ENCODE assay signal across 14 cellular contexts in genomic region chr6:35365599-35366596, GRCh38. TPM values are rescaled to one million over a fixed set of nuclear protein-coding genes. Genes with fewer than 3 reads are reported as not detected.
A peak's percentile ranks its signal among the peaks of the same experiment; 100 is the strongest.
DNase-seq lines count a peak whose midpoint lies in the region; ATAC-seq and TF ChIP-seq lines count a peak whose summit lies in the region.
"Had no signal": no experiment of that assay in that cellular context is flagged by ENCODE, and none has a peak within 500 bp of the region (broad histone marks: within the 10 kb centered on the region; RNA-seq: fewer than 3 reads in every experiment).

No MANE protein-coding gene starts in this region.

- no peak overlapping the region for H2AFZ ChIP-seq in hepatocyte

- H3K27me3 Mint-ChIP-seq in T-helper 1 cell treated with Interleukin-12 subunit alpha and Interleukin-12 subunit beta and Interleukin-4 antibody, amounts not matched to agents 30 μg/mL and 1 μg/mL, for 36 hours (ENCODE audit: low read depth), result no peaks in the 10 kb centered on the region
- no peaks in the 10 kb centered on the region for H3K27me3 Mint-ChIP-seq in activated naive CD8-positive, alpha-beta T cell treated with anti-CD3 and anti-CD28 coated beads, Interleukin-2, amount 10 ng/mL, durations not matched to agents 7 days and 5 days
- no peaks in the 10 kb centered on the region for H3K27me3 Mint-ChIP-seq in nephron (ENCODE audit: low read depth)

- H3K9me3 ChIP-seq in hepatocyte (ENCODE audit: low read depth), result no peaks in the 10 kb centered on the region

- H3K9me3 Mint-ChIP-seq in T-helper 1 cell treated with Interleukin-12 subunit alpha and Interleukin-12 subunit beta and Interleukin-4 antibody, amounts not matched to agents 30 μg/mL and 1 μg/mL, for 36 hours, result no peaks in the 10 kb centered on the region
- no peaks in the 10 kb centered on the region for H3K9me3 Mint-ChIP-seq in activated naive CD8-positive, alpha-beta T cell treated with anti-CD3 and anti-CD28 coated beads, Interleukin-2, amount 10 ng/mL, durations not matched to agents 7 days and 5 days
- H3K9me3 Mint-ChIP-seq in nephron, result no peaks in the 10 kb centered on the region

- H3K79me2 ChIP-seq in hepatocyte, result peaks cover 57% of the 10 kb centered on the region

- H3K27ac Mint-ChIP-seq in T-helper 1 cell treated with Interleukin-12 subunit alpha and Interleukin-12 subunit beta and Interleukin-4 antibody, amounts not matched to agents 30 μg/mL and 1 μg/mL, for 36 hours, result peak overlapping the region; percentile 37
- peak overlapping the region; percentile 3 for H3K27ac Mint-ChIP-seq in activated naive CD8-positive, alpha-beta T cell treated with anti-CD3 and anti-CD28 coated beads, Interleukin-2, amount 10 ng/mL, durations not matched to agents 7 days and 5 days
- H3K27ac Mint-ChIP-seq in nephron, result peak overlapping the region in 2 of 3 experiments; percentile 3 to 29
- H3K27ac Mint-ChIP-seq: CD14-positive monocyte had no signal

- peaks cover 42% of the 10 kb centered on the region for H3K4me1 Mint-ChIP-seq in T-helper 1 cell treated with Interleukin-12 subunit alpha and Interleukin-12 subunit beta and Interleukin-4 antibody, amounts not matched to agents 30 μg/mL and 1 μg/mL, for 36 hours (ENCODE audit: low read depth)
- peaks cover 48% of the 10 kb centered on the region for H3K4me1 Mint-ChIP-seq in activated naive CD8-positive, alpha-beta T cell treated with anti-CD3 and anti-CD28 coated beads, Interleukin-2, amount 10 ng/mL, durations not matched to agents 7 days and 5 days
- H3K4me1 Mint-ChIP-seq in nephron, result peaks cover 47% of the 10 kb centered on the region

- DNase-seq in T-helper 1 cell, result no peak
- DNase-seq in ELR (ENCODE audit: low read depth), result peak; percentile 53
- DNase-seq in activated naive CD8-positive, alpha-beta T cell treated with anti-CD3 and anti-CD28 coated beads, Interleukin-2, amount 10 ng/mL, durations not matched to agents 7 days and 5 days, result no peak
- DNase-seq in hepatocyte (ENCODE audit: low spot score), result no peak
- no peak for DNase-seq in 8988T
- DNase-seq in hepatic stellate cell (ENCODE audit: low spot score), result no peak
- DNase-seq: activated CD8-positive, alpha-beta memory T cell treated with anti-CD3 and anti-CD28 coated beads for 24 hours; cerebellar nuclear complex; NCI-H1105; NCI-H2171 had no signal

- no peak overlapping the region for H3K27ac ChIP-seq in hepatocyte
- H3K27ac ChIP-seq: 22Rv1 had no signal

- H3K9me2 ChIP-seq in hepatocyte (replicated peaks; ENCODE audit: insufficient read depth), result no peaks in the 10 kb centered on the region

- no peaks in the 10 kb centered on the region for H4K20me1 ChIP-seq in hepatocyte (ENCODE audit: insufficient read depth, poor library complexity, severe bottlenecking)

- H3K4me3 Mint-ChIP-seq in T-helper 1 cell treated with Interleukin-12 subunit alpha and Interleukin-12 subunit beta and Interleukin-4 antibody, amounts not matched to agents 30 μg/mL and 1 μg/mL, for 36 hours, result no peak overlapping the region
- no peak overlapping the region for H3K4me3 Mint-ChIP-seq in activated naive CD8-positive, alpha-beta T cell treated with anti-CD3 and anti-CD28 coated beads, Interleukin-2, amount 10 ng/mL, durations not matched to agents 7 days and 5 days
- H3K4me3 Mint-ChIP-seq in nephron, result no peak overlapping the region

- H3K4me1 ChIP-seq in hepatocyte (ENCODE audit: insufficient read depth), result peaks cover 10% of the 10 kb centered on the region

- H3K27me3 ChIP-seq in hepatocyte, result no peaks in the 10 kb centered on the region

- H3K36me3 ChIP-seq in hepatocyte (replicated peaks; ENCODE audit: insufficient read depth, low read depth), result no peaks in the 10 kb centered on the region

- no peak for ATAC-seq in activated naive CD8-positive, alpha-beta T cell treated with anti-CD3 and anti-CD28 coated beads, Interleukin-2, amount 10 ng/mL, durations not matched to agents 7 days and 5 days (ENCODE audit: low read depth)

- no peak overlapping the region for H3K4me3 ChIP-seq in hepatocyte

- POLR2A ChIA-PET in activated naive CD8-positive, alpha-beta T cell treated with anti-CD3 and anti-CD28 coated beads, Interleukin-2, amount 10 ng/mL, durations not matched to agents 7 days and 5 days (lab: Charles Lee), result interaction anchor here (0.7 kb wide), 2 partner anchors 81 to 795 kb away, joined by 3 to 6 read pairs; no protein-coding TSS in a partner anchor

- no peak overlapping the region for H3K4me2 ChIP-seq in hepatocyte

- no peak for TF ChIP-seq CTCF in nephron (IDR thresholded peaks at IDR 0.05; ENCODE audit: unreplicated experiment in 3 of 3)
- no peak for TF ChIP-seq CTCF in hepatocyte (IDR thresholded peaks at IDR 0.05; ENCODE audit: poor library complexity)

- WGBS in hepatocyte (ENCODE audit: low lambda C conversion rate, missing lambda C conversion rate), result 96% methylated on average over 6 of the region's 6 CpGs

- H3K36me3 Mint-ChIP-seq in T-helper 1 cell treated with Interleukin-12 subunit alpha and Interleukin-12 subunit beta and Interleukin-4 antibody, amounts not matched to agents 30 μg/mL and 1 μg/mL, for 36 hours (ENCODE audit: low read depth), result peaks cover 23% of the 10 kb centered on the region
- H3K36me3 Mint-ChIP-seq in activated naive CD8-positive, alpha-beta T cell treated with anti-CD3 and anti-CD28 coated beads, Interleukin-2, amount 10 ng/mL, durations not matched to agents 7 days and 5 days, result peaks cover 27% of the 10 kb centered on the region
- H3K36me3 Mint-ChIP-seq in nephron (ENCODE audit: low read depth), result peaks cover 13% of the 10 kb centered on the region

RNA-seq across cellular contexts. Expression of gene PPARD, which starts 23.5 kb away (rescaled TPM):
- 10 to 100 TPM; 43.0 to 45.9 TPM for total RNA-seq in activated naive CD8-positive, alpha-beta T cell treated with anti-CD3 and anti-CD28 coated beads, Interleukin-2, amount 10 ng/mL, durations not matched to agents 7 days and 5 days
- 7.6 and 9.1 TPM in 2 replicates for total RNA-seq in hepatocyte
- 17.4 and 20.4 TPM in 2 replicates for polyA plus RNA-seq in hepatocyte
